In genomic region chr14:64508215-64508776, GRCh38 we compare ENCODE assay signal across 12 cellular contexts. TPM values are rescaled to one million over a fixed set of nuclear protein-coding genes. Genes with fewer than 3 reads are reported as not detected.
DNase-seq lines count a peak whose midpoint lies in the region; ATAC-seq, FAIRE-seq and TF ChIP-seq lines count a peak whose summit lies in the region.
"Had no signal": no experiment of that assay in that cellular context is flagged by ENCODE, and none has a peak within 500 bp of the region (broad histone marks: within the 10 kb centered on the region; RNA-seq: fewer than 3 reads in every experiment).

No MANE protein-coding gene starts in this region.

- POLR2A ChIA-PET in activated CD8-positive, alpha-beta T cell treated with anti-CD3 and anti-CD28 coated beads for 36 hours (lab: Charles Lee), result interaction anchor here (0.5 to 1.3 kb wide), 4 partner anchors 12 to 194 kb away, joined by 3 to 4 read pairs (median 3); no protein-coding TSS in a partner anchor

- H3K9me3 ChIP-seq in ovary, result no peaks in the 10 kb centered on the region

- peak; percentile 80 for FAIRE-seq in HTR-8/SVneo (lab: Jason Lieb, UNC)

- H3K27ac ChIP-seq in ovary, result no peak overlapping the region
- H3K27ac ChIP-seq: 22Rv1 had no signal

- no peak for TF ChIP-seq POLR2A in ovary (IDR thresholded peaks at IDR 0.05)

- H3K4me3 Mint-ChIP-seq in activated CD8-positive, alpha-beta T cell treated with anti-CD3 and anti-CD28 coated beads for 36 hours, result peak overlapping the region; percentile 79
- H3K4me3 Mint-ChIP-seq in neural crest cell, result peak overlapping the region; percentile 90

- CTCF ChIA-PET in activated CD8-positive, alpha-beta T cell treated with anti-CD3 and anti-CD28 coated beads for 36 hours (lab: Charles Lee), result interaction anchor here (0.7 to 4.0 kb wide), 5 partner anchors 24 to 128 kb away, joined by 3 to 29 read pairs (median 4); no protein-coding TSS in a partner anchor

- peaks cover 39% of the 10 kb centered on the region for H3K36me3 Mint-ChIP-seq in activated CD8-positive, alpha-beta T cell treated with anti-CD3 and anti-CD28 coated beads for 36 hours (ENCODE audit: low read depth)
- no peaks in the 10 kb centered on the region for H3K36me3 Mint-ChIP-seq in neural crest cell (ENCODE audit: low read depth)

- H3K4me1 Mint-ChIP-seq in activated CD8-positive, alpha-beta T cell treated with anti-CD3 and anti-CD28 coated beads for 36 hours (ENCODE audit: low read depth), result peaks cover 49% of the 10 kb centered on the region
- H3K4me1 Mint-ChIP-seq in neural crest cell, result peaks cover 56% of the 10 kb centered on the region

- H3K27me3 ChIP-seq in ovary, result no peaks in the 10 kb centered on the region

- DNase-seq in DMS79 (lab: John Stamatoyannopoulos, UW) (peak; percentile 8), DMS79 treated with DMSO at 0.1 percent for 48 hours (lab: John Stamatoyannopoulos, UW) (no peak), HTR-8/SVneo (ENCODE audit: insufficient read length, low spot score) (no peak), neural crest cell (ENCODE audit: low read depth, low spot score) (no peak), ovary (no peak), NCI-H446 treated with DMSO at 0.1 percent for 48 hours (lab: John Stamatoyannopoulos, UW) (no peak)
- no peak for DNase-seq in activated CD8-positive, alpha-beta T cell treated with anti-CD3 and anti-CD28 coated beads for 36 hours
- DNase-seq: activated CD8-positive, alpha-beta memory T cell treated with anti-CD3 and anti-CD28 coated beads, Interleukin-2, amount 50 U/mL, for 48 hours; left colon had no signal

- no peak for TF ChIP-seq EP300 in ovary (IDR thresholded peaks at IDR 0.05)

- H3K9me3 Mint-ChIP-seq in activated CD8-positive, alpha-beta T cell treated with anti-CD3 and anti-CD28 coated beads for 36 hours, result no peaks in the 10 kb centered on the region
- H3K9me3 Mint-ChIP-seq in neural crest cell, result no peaks in the 10 kb centered on the region
- H3K9me3 Mint-ChIP-seq: H9 had no signal

- H3K27ac Mint-ChIP-seq in activated CD8-positive, alpha-beta T cell treated with anti-CD3 and anti-CD28 coated beads for 36 hours, result peak overlapping the region; percentile 93
- H3K27ac Mint-ChIP-seq in neural crest cell (ENCODE audit: unreplicated experiment), result no peak overlapping the region

- TF ChIP-seq CTCF in activated CD8-positive, alpha-beta T cell treated with anti-CD3 and anti-CD28 coated beads for 36 hours (IDR thresholded peaks at IDR 0.05), result no peak
- no peak for TF ChIP-seq CTCF in neural crest cell (conservative IDR thresholded peaks at IDR 0.05)
- no peak for TF ChIP-seq CTCF in ovary (IDR thresholded peaks at IDR 0.05)

- H3K4me3 ChIP-seq in ovary, result no peak overlapping the region

- 24 to 32% (median 30%) methylated on average over 1 of the region's 1 CpG for WGBS in ovary, 3 donors

- no peak for ATAC-seq in activated CD8-positive, alpha-beta T cell treated with anti-CD3 and anti-CD28 coated beads for 36 hours
- ATAC-seq in HG03135 (IDR thresholded peaks at IDR 0.05; ENCODE audit: unreplicated experiment), result no peak
- ATAC-seq: left colon had no signal

- intact Hi-C loops in activated CD8-positive, alpha-beta T cell treated with anti-CD3 and anti-CD28 coated beads for 36 hours (cut with micrococcal nuclease), result loop anchor here (5.0 kb wide), 1 partner anchor 34 kb away; the partner anchor contains the start of gene HSPA2
- intact Hi-C loops in ovary (cut with DNase I), result loop anchor here in 1 of 4 donors (10.0 kb wide), 1 partner anchor 163 kb away; no protein-coding TSS in a partner anchor

- H3K27me3 Mint-ChIP-seq in activated CD8-positive, alpha-beta T cell treated with anti-CD3 and anti-CD28 coated beads for 36 hours, result no peaks in the 10 kb centered on the region
- H3K27me3 Mint-ChIP-seq in neural crest cell (ENCODE audit: low read depth), result no peaks in the 10 kb centered on the region

- no peaks in the 10 kb centered on the region for H3K36me3 ChIP-seq in ovary

- peaks cover 5% of the 10 kb centered on the region for H3K4me1 ChIP-seq in ovary (ENCODE audit: insufficient read depth)

RNA-seq across cellular contexts. Expression of gene ZBTB1, which starts 3.7 kb away (rescaled TPM):
- 10 to 100 TPM; 64.7 to 67.8 TPM for total RNA-seq in activated CD8-positive, alpha-beta T cell treated with anti-CD3 and anti-CD28 coated beads for 36 hours
- 36.0 and 41.4 TPM in 2 replicates for total RNA-seq in neural crest cell
- 10 to 100 TPM; 30.6 to 35.8 (median 34.6) TPM for total RNA-seq in ovary
- polyA plus RNA-seq in ovary, result 10 to 100 TPM; 13.0 to 28.3 TPM

RNA-seq across cellular contexts. Expression of gene ZBTB25, which starts 4.7 kb away (rescaled TPM):
- total RNA-seq in activated CD8-positive, alpha-beta T cell treated with anti-CD3 and anti-CD28 coated beads for 36 hours, result 10 to 100 TPM; 58.6 to 58.8 TPM
- total RNA-seq in neural crest cell (14.1 and 14.4 TPM in 2 replicates), ovary (10 to 100 TPM; 10.2 to 22.6 (median 13.9) TPM)
- polyA plus RNA-seq in ovary, result 10 to 100 TPM in 1 of 2 donors, 1 to 10 TPM in 1; 3.5 to 12.3 TPM

RNA-seq across cellular contexts. Expression of gene HSPA2, which starts 32.2 kb away (rescaled TPM):
- 1 to 10 TPM; 2.9 to 3.6 TPM for total RNA-seq in activated CD8-positive, alpha-beta T cell treated with anti-CD3 and anti-CD28 coated beads for 36 hours
- total RNA-seq in neural crest cell (2.6 and 2.7 TPM in 2 replicates), ovary (10 to 100 TPM in 3 of 7 donors, 1 to 10 TPM in 4; 5.1 to 49.7 (median 9.9) TPM)
- 1 to 10 TPM; 6.2 to 8.4 TPM for polyA plus RNA-seq in ovary

RNA-seq across cellular contexts. Expression of gene PPP1R36, which starts 41.5 kb away (rescaled TPM):
- under 1 TPM in 1 of 2 experiments, not detected in 1; 0.29 TPM for total RNA-seq in activated CD8-positive, alpha-beta T cell treated with anti-CD3 and anti-CD28 coated beads for 36 hours
- total RNA-seq in neural crest cell (0.33 and 1.1 TPM in 2 replicates), ovary (1 to 10 TPM in 1 of 7 donors, under 1 TPM in 4, not detected in 2; 0.27 to 6.7 (median 0.48) TPM)
- polyA plus RNA-seq in ovary, result under 1 TPM; 0.24 to 0.68 TPM

RNA-seq across cellular contexts. Expression of gene AKAP5, which starts 43.0 kb away (rescaled TPM):
- 1 to 10 TPM; 1.3 to 1.6 TPM for total RNA-seq in activated CD8-positive, alpha-beta T cell treated with anti-CD3 and anti-CD28 coated beads for 36 hours
- total RNA-seq in neural crest cell, result 1.3 and 1.4 TPM in 2 replicates
- 1 to 10 TPM in 1 of 7 donors, under 1 TPM in 6; 0.12 to 1.7 (median 0.56) TPM for total RNA-seq in ovary
- polyA plus RNA-seq in ovary, result under 1 TPM; 0.16 to 0.83 TPM
